ENCODE assay signal across 8 cellular contexts in the genomic region with DNA sequence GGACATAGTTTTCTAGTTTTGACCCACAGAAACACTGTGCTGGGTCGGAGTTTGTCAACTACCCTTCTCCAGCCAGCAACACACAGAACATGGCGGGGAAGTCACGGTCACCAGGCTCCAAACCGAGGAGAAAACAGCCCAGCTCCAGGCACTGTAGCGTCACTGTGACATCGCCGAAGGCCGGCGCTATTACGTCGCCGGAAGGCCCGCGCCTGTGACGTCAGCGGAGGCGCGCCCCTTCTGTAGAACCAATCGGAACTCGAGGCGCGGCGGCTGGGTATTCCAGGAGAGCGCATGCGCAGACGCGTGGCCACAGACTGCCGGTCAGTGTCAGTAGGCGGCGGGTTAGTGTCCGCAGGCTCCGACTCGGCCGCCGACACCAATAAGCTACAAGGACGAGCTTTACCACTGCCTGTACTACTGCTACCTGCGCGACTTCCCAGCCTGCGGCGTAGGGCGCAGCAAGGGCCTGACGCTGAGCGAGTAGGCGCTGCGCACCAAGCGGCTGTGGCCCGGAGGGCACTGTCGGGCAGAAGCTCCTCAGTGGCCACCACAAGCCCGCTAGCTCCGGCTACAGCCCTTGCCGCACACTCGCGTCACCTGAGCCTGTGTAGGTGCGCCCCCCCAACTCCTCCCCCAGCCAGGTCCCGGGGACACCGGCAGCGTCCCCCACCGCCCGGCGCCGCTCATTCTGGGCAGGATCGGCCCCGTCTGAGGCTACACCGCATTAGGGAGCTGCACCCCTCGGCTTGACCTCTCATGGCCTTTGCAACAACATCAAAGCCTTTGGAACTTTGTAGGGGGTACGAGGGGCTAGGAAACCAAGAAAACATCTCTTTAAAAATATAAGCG.
DNase-seq lines count a peak whose midpoint lies in the region; ATAC-seq lines count a peak whose summit lies in the region.

No MANE protein-coding gene starts in this region.

- DNase-seq in AG08395 (ENCODE audit: low spot score) (peak; percentile 98), NCI-H345 (lab: John Stamatoyannopoulos, UW) (peak; percentile 96), inferior parietal cortex (ENCODE audit: extremely low spot score) (peak; percentile 97), smooth muscle cell of the brain vasculature (ENCODE audit: low read depth, low spot score) (peak; percentile 85)
- peak; percentile 86 to 87 for DNase-seq in central memory CD8-positive, alpha-beta T cell (ENCODE audit: low spot score in 2 of 2)

- no peaks in the 10 kb centered on the region for H3K9me3 Mint-ChIP-seq in central memory CD8-positive, alpha-beta T cell

- peak; percentile 84 for ATAC-seq in GM18907 (IDR thresholded peaks at IDR 0.05; ENCODE audit: unreplicated experiment)
- ATAC-seq in HG03159 (IDR thresholded peaks at IDR 0.05; ENCODE audit: unreplicated experiment), result peak; percentile 89
- peak; percentile 91 to 95 for ATAC-seq in activated CD4-positive, CD25-positive, alpha-beta regulatory T cell treated with anti-CD3 and anti-CD28 coated beads, Interleukin-2, amount 50 U/mL, for 24 hours
- peak; percentile 93 for ATAC-seq in central memory CD8-positive, alpha-beta T cell (replicated peaks; ENCODE audit: extremely low read depth, poor library complexity, severe bottlenecking)

- peak overlapping the region; percentile 83 for H3K4me3 Mint-ChIP-seq in central memory CD8-positive, alpha-beta T cell

- H3K27me3 Mint-ChIP-seq in central memory CD8-positive, alpha-beta T cell, result no peaks in the 10 kb centered on the region

- peaks cover 8% of the 10 kb centered on the region for H3K36me3 Mint-ChIP-seq in central memory CD8-positive, alpha-beta T cell (ENCODE audit: insufficient read depth)

- H3K4me1 Mint-ChIP-seq in central memory CD8-positive, alpha-beta T cell, result no peaks in the 10 kb centered on the region

- H3K27ac Mint-ChIP-seq in central memory CD8-positive, alpha-beta T cell (ENCODE audit: low read depth), result peak overlapping the region; percentile 95

Comparison
In these comparisons a context has a peak if more than half of its experiments do, and no peak if none do; other contexts are left out.
1. Peak in every context shown above with its lines: DNase-seq and ATAC-seq.